ENCODE assay signal across 1 cellular context in the genomic region with DNA sequence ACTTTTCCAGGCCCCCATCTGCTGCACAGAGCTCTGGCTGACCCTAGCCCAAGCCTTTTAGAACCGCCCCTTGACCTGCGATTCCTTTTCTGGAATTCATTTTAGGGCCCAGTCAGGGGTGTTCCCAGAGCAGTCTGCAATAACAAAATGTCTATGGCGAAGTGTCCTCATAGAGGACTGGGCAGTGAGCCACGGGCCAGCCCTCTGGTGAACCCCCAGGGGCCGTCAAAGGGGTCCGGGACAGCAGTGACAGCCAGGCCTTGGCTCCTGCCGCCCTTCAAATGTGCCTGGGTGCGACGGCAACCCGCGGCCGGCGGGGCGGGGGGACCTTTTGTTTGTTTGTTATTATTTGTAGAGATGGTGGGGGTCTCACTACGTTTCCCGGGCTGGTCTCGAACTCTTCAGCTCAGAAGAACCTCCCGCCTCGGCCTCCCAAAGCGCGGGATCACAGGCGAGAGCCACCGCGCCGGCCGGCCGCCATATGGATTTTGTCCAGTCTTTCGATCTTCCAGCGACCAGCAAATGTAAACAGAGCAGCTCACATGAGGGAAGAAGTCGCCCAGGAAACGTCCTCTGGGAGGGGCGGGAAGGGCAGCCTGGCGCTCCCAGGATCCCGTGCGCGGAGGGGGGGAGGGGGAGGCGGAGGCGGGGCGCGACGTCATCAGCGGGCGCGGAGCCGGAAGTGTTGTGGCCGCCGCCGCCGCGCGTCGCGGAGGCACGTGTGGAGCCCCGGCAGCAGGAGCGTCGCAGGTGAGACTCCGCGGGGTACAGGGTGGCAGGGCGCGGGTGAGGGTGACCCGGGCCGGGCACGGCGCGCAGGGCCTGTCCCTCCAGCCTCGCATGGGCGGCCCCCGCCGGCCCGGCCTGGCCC.
TF ChIP-seq lines count a peak whose summit lies in the region.

TSS of gene TRMT61A (plus strand) at position 685 of the 871 bp plus-strand sequence. CDS start 783 bp downstream, outside the sequence.

TF ChIP-seq in K562, 482 proteins besides CTCF, POLR2A, EP300 and RAD21 (continued from another document and continues in another):
- no peak for TF ChIP-seq SFPQ (IDR thresholded peaks at IDR 0.05; ENCODE audit: low read depth, low read length)
- no peak for TF ChIP-seq FOXA1 (IDR thresholded peaks at IDR 0.05; ENCODE audit: borderline replicate concordance)
- peak in 1 of 2 experiments; percentile 20; a peak in 1 of 4 replicates for TF ChIP-seq KDM1A (IDR thresholded peaks at IDR 0.05)
- TF ChIP-seq MECOM (CRISPR knock-in tag; IDR thresholded peaks at IDR 0.05), result no peak
- TF ChIP-seq NFIC (IDR thresholded peaks at IDR 0.05), result no peak
- TF ChIP-seq PRMT5 (CRISPR knock-in tag; IDR thresholded peaks at IDR 0.05), result no peak
- TF ChIP-seq, protein P1, sequence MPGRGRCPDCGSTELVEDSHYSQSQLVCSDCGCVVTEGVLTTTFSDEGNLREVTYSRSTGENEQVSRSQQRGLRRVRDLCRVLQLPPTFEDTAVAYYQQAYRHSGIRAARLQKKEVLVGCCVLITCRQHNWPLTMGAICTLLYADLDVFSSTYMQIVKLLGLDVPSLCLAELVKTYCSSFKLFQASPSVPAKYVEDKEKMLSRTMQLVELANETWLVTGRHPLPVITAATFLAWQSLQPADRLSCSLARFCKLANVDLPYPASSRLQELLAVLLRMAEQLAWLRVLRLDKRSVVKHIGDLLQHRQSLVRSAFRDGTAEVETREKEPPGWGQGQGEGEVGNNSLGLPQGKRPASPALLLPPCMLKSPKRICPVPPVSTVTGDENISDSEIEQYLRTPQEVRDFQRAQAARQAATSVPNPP (IDR thresholded peaks at IDR 0.05; ENCODE audit: borderline replicate concordance, insufficient read depth, insufficient read length), result no peak
- TF ChIP-seq, protein P2, sequence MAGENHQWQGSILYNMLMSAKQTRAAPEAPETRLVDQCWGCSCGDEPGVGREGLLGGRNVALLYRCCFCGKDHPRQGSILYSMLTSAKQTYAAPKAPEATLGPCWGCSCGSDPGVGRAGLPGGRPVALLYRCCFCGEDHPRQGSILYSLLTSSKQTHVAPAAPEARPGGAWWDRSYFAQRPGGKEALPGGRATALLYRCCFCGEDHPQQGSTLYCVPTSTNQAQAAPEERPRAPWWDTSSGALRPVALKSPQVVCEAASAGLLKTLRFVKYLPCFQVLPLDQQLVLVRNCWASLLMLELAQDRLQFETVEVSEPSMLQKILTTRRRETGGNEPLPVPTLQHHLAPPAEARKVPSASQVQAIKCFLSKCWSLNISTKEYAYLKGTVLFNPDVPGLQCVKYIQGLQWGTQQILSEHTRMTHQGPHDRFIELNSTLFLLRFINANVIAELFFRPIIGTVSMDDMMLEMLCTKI (IDR thresholded peaks at IDR 0.05; ENCODE audit: partially characterized antibody), result no peak
- TF ChIP-seq DLX4 (CRISPR knock-in tag; IDR thresholded peaks at IDR 0.05), result no peak
- TF ChIP-seq HLTF (IDR thresholded peaks at IDR 0.05), result no peak
- no peak for TF ChIP-seq ZNF75A (CRISPR knock-in tag; IDR thresholded peaks at IDR 0.05)
- TF ChIP-seq ETV1 (tag; conservative IDR thresholded peaks at IDR 0.05; ENCODE audit: low read depth), result no peak
- no peak for TF ChIP-seq ZNF280B (CRISPR knock-in tag; IDR thresholded peaks at IDR 0.05)
- no peak for TF ChIP-seq ZNF445 (CRISPR knock-in tag; IDR thresholded peaks at IDR 0.05; ENCODE audit: low read depth)
- TF ChIP-seq ZNF232 (CRISPR knock-in tag; IDR thresholded peaks at IDR 0.05), result no peak
- no peak for TF ChIP-seq ZNF830 (CRISPR knock-in tag; IDR thresholded peaks at IDR 0.05)
- TF ChIP-seq NFYB (IDR thresholded peaks at IDR 0.05; ENCODE audit: extremely low read depth, insufficient read length), result no peak
- no peak for TF ChIP-seq RCOR1 (IDR thresholded peaks at IDR 0.05; ENCODE audit: borderline replicate concordance in 1 of 2, low read depth in 2 of 2, low read length in 2 of 2)
- no peak for TF ChIP-seq LCOR (CRISPR knock-in tag; IDR thresholded peaks at IDR 0.05)
- TF ChIP-seq MXI1 (IDR thresholded peaks at IDR 0.05; ENCODE audit: low read depth, low read length), result peak; percentile 95
- TF ChIP-seq MXD1 (CRISPR knock-in tag; IDR thresholded peaks at IDR 0.05; ENCODE audit: borderline replicate concordance, poor library complexity, severe bottlenecking), result peak; percentile 98
- no peak for TF ChIP-seq EGR1 (conservative IDR thresholded peaks at IDR 0.05)
- TF ChIP-seq ZNF347 (CRISPR knock-in tag; IDR thresholded peaks at IDR 0.05; ENCODE audit: low read depth), result no peak
- no peak for TF ChIP-seq ZBTB11 (CRISPR knock-in tag; IDR thresholded peaks at IDR 0.05)
- TF ChIP-seq, protein P3, sequence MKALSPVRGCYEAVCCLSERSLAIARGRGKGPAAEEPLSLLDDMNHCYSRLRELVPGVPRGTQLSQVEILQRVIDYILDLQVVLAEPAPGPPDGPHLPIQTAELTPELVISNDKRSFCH (CRISPR knock-in tag; IDR thresholded peaks at IDR 0.05), result no peak
- TF ChIP-seq, protein P3 (tag; IDR thresholded peaks at IDR 0.05), result no peak
- TF ChIP-seq TRIM25 (IDR thresholded peaks at IDR 0.05; ENCODE audit: borderline replicate concordance), result no peak
- no peak for TF ChIP-seq ASH1L (IDR thresholded peaks at IDR 0.05; ENCODE audit: borderline replicate concordance, low read depth, partially characterized antibody)
- TF ChIP-seq TEAD1 (CRISPR knock-in tag; IDR thresholded peaks at IDR 0.05), result no peak
- TF ChIP-seq RBM39 (optimal IDR thresholded peaks at IDR 0.05; ENCODE audit: low read depth, low read length), result no peak
- TF ChIP-seq BDP1 (IDR thresholded peaks at IDR 0.05; ENCODE audit: insufficient read depth, insufficient read length), result no peak
- TF ChIP-seq ZBTB26 (CRISPR knock-in tag; IDR thresholded peaks at IDR 0.05), result no peak
- TF ChIP-seq ATF2 (CRISPR knock-in tag; IDR thresholded peaks at IDR 0.05), result no peak
- no peak for TF ChIP-seq CBX1 (IDR thresholded peaks at IDR 0.05; ENCODE audit: low read depth)
- TF ChIP-seq DACH1 (IDR thresholded peaks at IDR 0.05; ENCODE audit: partially characterized antibody), result no peak
- TF ChIP-seq SMARCE1 (IDR thresholded peaks at IDR 0.05), result no peak
- no peak for TF ChIP-seq ZNF121 (CRISPR knock-in tag; conservative IDR thresholded peaks at IDR 0.05)
- no peak for TF ChIP-seq MTA2 (IDR thresholded peaks at IDR 0.05; ENCODE audit: low read depth)
- TF ChIP-seq MYBL2 (IDR thresholded peaks at IDR 0.05; ENCODE audit: low read depth), result no peak
- TF ChIP-seq MYBL2 (CRISPR knock-in tag; IDR thresholded peaks at IDR 0.05; ENCODE audit: borderline replicate concordance), result no peak
- no peak for TF ChIP-seq ARID2 (IDR thresholded peaks at IDR 0.05)
